Comparison of ENCODE assay signal across 8 cellular contexts in genomic region chr22:43262990-43263644, GRCh38.
A peak's percentile ranks its signal among the peaks of the same experiment; 100 is the strongest.
DNase-seq lines count a peak whose midpoint lies in the region; ATAC-seq and TF ChIP-seq lines count a peak whose summit lies in the region.

No MANE protein-coding gene starts in this region.

- peak; percentile 67 for ATAC-seq in left colon

- peaks cover 6% of the 10 kb centered on the region for H3K4me1 Mint-ChIP-seq in MCF 10A (ENCODE audit: insufficient read depth, unreplicated experiment)

- H3K27me3 ChIP-seq in BLaER1 = no peaks in the 10 kb centered on the region

- peaks cover 95% of the 10 kb centered on the region for H3K4me1 ChIP-seq in BLaER1

- H3K27ac Mint-ChIP-seq in MCF 10A (ENCODE audit: low read depth, unreplicated experiment) = no peak overlapping the region

- peak; percentile 85 for DNase-seq in HuH-7.5 (ENCODE audit: low spot score)
- DNase-seq in activated CD8-positive, alpha-beta memory T cell treated with anti-CD3 and anti-CD28 coated beads, Interleukin-2, amount 50 U/mL, for 48 hours = peak; percentile 66
- peak in 1 of 2 donors; percentile 32 for DNase-seq in left colon
- DNase-seq in NCI-H2196 (lab: John Stamatoyannopoulos, UW; ENCODE audit: unreplicated experiment) = no peak
- no peak for DNase-seq in NCI-H2081 treated with DMSO at 0.1 percent for 48 hours (lab: John Stamatoyannopoulos, UW)
- no peak for DNase-seq in MCF 10A (ENCODE audit: unreplicated experiment)
- DNase-seq in DMS 273 (lab: John Stamatoyannopoulos, UW; ENCODE audit: unreplicated experiment) = no peak

- CTCF ChIA-PET in MCF 10A (lab: Yijun Ruan, JAX) = interaction anchor here (0.6 to 1.8 kb wide), 2 partner anchors 11 to 395 kb away, joined by 4 to 5 read pairs; no protein-coding TSS in a partner anchor

- H3K9ac ChIP-seq in BLaER1 = peak overlapping the region; percentile 47

- peak overlapping the region; percentile 42 for H3K4me3 ChIP-seq in BLaER1

- no peaks in the 10 kb centered on the region for H3K9me3 Mint-ChIP-seq in MCF 10A (ENCODE audit: unreplicated experiment)

- H3K9me3 ChIP-seq in BLaER1 = no peaks in the 10 kb centered on the region

- intact Hi-C loops in left colon (cut with DNase I, micrococcal nuclease) = no loop called here
- intact Hi-C loops in MCF 10A (cut with micrococcal nuclease) = no loop called here

- BruUV-seq in MCF 10A (replicated peaks; lab: Mats Ljungman, UMichigan) = no TSS peak

- H3K27me3 Mint-ChIP-seq in MCF 10A (ENCODE audit: insufficient read depth, unreplicated experiment) = peaks cover 52% of the 10 kb centered on the region

- H3K4me2 ChIP-seq in BLaER1 = peak overlapping the region; percentile 84

- H3K36me3 Mint-ChIP-seq in MCF 10A (ENCODE audit: insufficient read depth, unreplicated experiment) = no peaks in the 10 kb centered on the region

- H3K36me3 ChIP-seq in BLaER1 = no peaks in the 10 kb centered on the region

- no peak for TF ChIP-seq CTCF in MCF 10A (IDR thresholded peaks at IDR 0.05; ENCODE audit: unreplicated experiment)

- POLR2A ChIA-PET in MCF 10A (lab: Yijun Ruan, JAX) = no interaction called here

- H3K27ac ChIP-seq in BLaER1 = peak overlapping the region; percentile 77

- H3K4me3 Mint-ChIP-seq in MCF 10A (ENCODE audit: unreplicated experiment) = no peak overlapping the region

- no peaks in the 10 kb centered on the region for H4K20me1 ChIP-seq in BLaER1

Comparison
In these comparisons a context has a peak if more than half of its experiments do, and no peak if none do; other contexts are left out.
1. DNase-seq: peak in HuH-7.5 (single experiment) and activated CD8-positive, alpha-beta memory T cell treated with anti-CD3 and anti-CD28 coated beads, Interleukin-2, amount 50 U/mL, for 48 hours (single experiment); none in NCI-H2196 (single experiment), NCI-H2081 treated with DMSO at 0.1 percent for 48 hours (single experiment), MCF 10A (single experiment) and DMS 273 (single experiment).